Comparison of ENCODE assay signal across 13 cellular contexts in genomic region chr3:112855883-112856282, GRCh38. TPM values are rescaled to one million over a fixed set of nuclear protein-coding genes. Genes with fewer than 3 reads are reported as not detected.
DNase-seq lines count a peak whose midpoint lies in the region; ATAC-seq and TF ChIP-seq lines count a peak whose summit lies in the region.
"Had no signal": no experiment of that assay in that cellular context is flagged by ENCODE, and none has a peak within 500 bp of the region (broad histone marks: within the 10 kb centered on the region; RNA-seq: fewer than 3 reads in every experiment).

No MANE protein-coding gene starts in this region.

- CTCF ChIA-PET in CD4-positive, alpha-beta T cell (lab: Charles Lee): no interaction called here

- no peak overlapping the region for H2AFZ ChIP-seq in OCI-LY3 (ENCODE audit: low read depth, low read length)

- H3K27ac ChIP-seq in CD4-positive, alpha-beta T cell (ENCODE audit: low read depth, low read length): no peak overlapping the region
- no peak overlapping the region for H3K27ac ChIP-seq in OCI-LY3 (ENCODE audit: low read length)

- no peaks in the 10 kb centered on the region for H4K20me1 ChIP-seq in OCI-LY3 (ENCODE audit: insufficient read depth, low read length)

- H3K79me2 ChIP-seq in OCI-LY3 (ENCODE audit: low read length): no peaks in the 10 kb centered on the region

- H3K36me3 Mint-ChIP-seq in CD4-positive, alpha-beta T cell (ENCODE audit: low read depth): peaks cover 12% of the 10 kb centered on the region
- no peaks in the 10 kb centered on the region for H3K36me3 Mint-ChIP-seq in central memory CD8-positive, alpha-beta T cell (ENCODE audit: insufficient read depth)
- H3K36me3 Mint-ChIP-seq in natural killer cell treated with Interleukin-12 subunit alpha and Interleukin-12 subunit beta and Interleukin-15 and Interleukin-18, amount 100 ng/mL, for 72 hours: peaks cover 36% of the 10 kb centered on the region

- peaks cover 12% of the 10 kb centered on the region for H3K9me3 ChIP-seq in CD4-positive, alpha-beta T cell (ENCODE audit: control insufficient read depth, low read length)
- peaks cover 12% of the 10 kb centered on the region for H3K9me3 ChIP-seq in OCI-LY3 (ENCODE audit: insufficient read depth, low read length)

- H3K27ac Mint-ChIP-seq in CD4-positive, alpha-beta T cell: peak overlapping the region; percentile 45
- peak overlapping the region; percentile 68 for H3K27ac Mint-ChIP-seq in central memory CD8-positive, alpha-beta T cell (ENCODE audit: low read depth)
- peak overlapping the region; percentile 13 to 20 for H3K27ac Mint-ChIP-seq in natural killer cell treated with Interleukin-12 subunit alpha and Interleukin-12 subunit beta and Interleukin-15 and Interleukin-18, amount 100 ng/mL, for 72 hours
- H3K27ac Mint-ChIP-seq: B cell, IgD-negative memory B cell had no signal

- TF ChIP-seq CTCF in CD4-positive, alpha-beta T cell (IDR thresholded peaks at IDR 0.05): no peak
- TF ChIP-seq CTCF in OCI-LY3 (IDR thresholded peaks at IDR 0.05; ENCODE audit: low read depth, low read length): no peak

- ATAC-seq in CD4-positive, alpha-beta T cell (ENCODE audit: poor library complexity): no peak
- no peak for ATAC-seq in central memory CD8-positive, alpha-beta T cell (replicated peaks; ENCODE audit: extremely low read depth, poor library complexity, severe bottlenecking)
- ATAC-seq in natural killer cell treated with Interleukin-12 subunit alpha and Interleukin-12 subunit beta and Interleukin-15 and Interleukin-18, amount 100 ng/mL, for 72 hours: no peak

- POLR2A ChIA-PET in CD4-positive, alpha-beta T cell (lab: Charles Lee): no interaction called here

- H3K4me3 Mint-ChIP-seq in CD4-positive, alpha-beta T cell: no peak overlapping the region
- no peak overlapping the region for H3K4me3 Mint-ChIP-seq in central memory CD8-positive, alpha-beta T cell
- no peak overlapping the region for H3K4me3 Mint-ChIP-seq in natural killer cell treated with Interleukin-12 subunit alpha and Interleukin-12 subunit beta and Interleukin-15 and Interleukin-18, amount 100 ng/mL, for 72 hours
- H3K4me3 Mint-ChIP-seq: IgD-negative memory B cell had no signal

- no peaks in the 10 kb centered on the region for H3K27me3 Mint-ChIP-seq in CD4-positive, alpha-beta T cell
- H3K27me3 Mint-ChIP-seq in central memory CD8-positive, alpha-beta T cell: no peaks in the 10 kb centered on the region
- H3K27me3 Mint-ChIP-seq in natural killer cell treated with Interleukin-12 subunit alpha and Interleukin-12 subunit beta and Interleukin-15 and Interleukin-18, amount 100 ng/mL, for 72 hours: no peaks in the 10 kb centered on the region
- H3K27me3 Mint-ChIP-seq: B cell, IgD-negative memory B cell had no signal

- peaks cover 19% of the 10 kb centered on the region for H3K9me3 Mint-ChIP-seq in CD4-positive, alpha-beta T cell
- peaks cover 19% of the 10 kb centered on the region for H3K9me3 Mint-ChIP-seq in central memory CD8-positive, alpha-beta T cell
- H3K9me3 Mint-ChIP-seq in natural killer cell treated with Interleukin-12 subunit alpha and Interleukin-12 subunit beta and Interleukin-15 and Interleukin-18, amount 100 ng/mL, for 72 hours: peaks cover 28% of the 10 kb centered on the region

- DNase-seq in CD4-positive, alpha-beta T cell: no peak
- DNase-seq in central memory CD8-positive, alpha-beta T cell (ENCODE audit: low spot score in 2 of 2): no peak
- DNase-seq in natural killer cell treated with Interleukin-12 subunit alpha and Interleukin-12 subunit beta and Interleukin-15 and Interleukin-18, amount 100 ng/mL, for 72 hours (ENCODE audit: low spot score): no peak
- DNase-seq in NCI-H1417 treated with DMSO at 0.1 percent for 48 hours (lab: John Stamatoyannopoulos, UW): no peak
- DNase-seq in NCI-H1105 treated with DMSO at 0.1 percent for 48 hours (lab: John Stamatoyannopoulos, UW): no peak
- DNase-seq in DMS153 (lab: John Stamatoyannopoulos, UW): no peak
- no peak for DNase-seq in pons (ENCODE audit: low spot score)

- H3K4me3 ChIP-seq in OCI-LY3 (ENCODE audit: low read length): no peak overlapping the region
- H3K4me3 ChIP-seq: HAP-1 had no signal

- intact Hi-C loops in CD4-positive, alpha-beta T cell (cut with DNase I, micrococcal nuclease): no loop called here

- H3K27me3 ChIP-seq in CD4-positive, alpha-beta T cell (ENCODE audit: control insufficient read depth, insufficient read depth, low read length): no peaks in the 10 kb centered on the region
- no peaks in the 10 kb centered on the region for H3K27me3 ChIP-seq in OCI-LY3 (ENCODE audit: low read depth, low read length)

- H3K4me1 ChIP-seq in OCI-LY3 (ENCODE audit: low read length): peaks cover 50% of the 10 kb centered on the region

- H3K9ac ChIP-seq in OCI-LY3 (ENCODE audit: low read length): no peak overlapping the region

- peak overlapping the region; percentile 18; the same call in 1 of the 2 replicates for H3K4me2 ChIP-seq in OCI-LY3 (ENCODE audit: low read length)

- H3K36me3 ChIP-seq in OCI-LY3 (replicated peaks; ENCODE audit: low read depth, low read length): no peaks in the 10 kb centered on the region
- H3K36me3 ChIP-seq: HAP-1 had no signal

- H3K4me1 Mint-ChIP-seq in CD4-positive, alpha-beta T cell (ENCODE audit: low read depth): peaks cover 29% of the 10 kb centered on the region
- H3K4me1 Mint-ChIP-seq in central memory CD8-positive, alpha-beta T cell: peaks cover 33% of the 10 kb centered on the region
- H3K4me1 Mint-ChIP-seq in natural killer cell treated with Interleukin-12 subunit alpha and Interleukin-12 subunit beta and Interleukin-15 and Interleukin-18, amount 100 ng/mL, for 72 hours (ENCODE audit: low read depth in 2 of 2): peaks cover 27 to 35% of the 10 kb centered on the region in 2 donors

RNA-seq across cellular contexts. Expression of gene CD200R1L, which starts 9.2 kb away (rescaled TPM):
- under 1 TPM in 1 of 2 experiments, not detected in 1; 0.17 TPM for total RNA-seq in CD4-positive, alpha-beta T cell
- not detected for total RNA-seq in natural killer cell treated with Interleukin-12 subunit alpha and Interleukin-12 subunit beta and Interleukin-15 and Interleukin-18, amount 100 ng/mL, for 72 hours
- total RNA-seq: B cell, H1, HT1080 had no signal

Comparison
In these comparisons a context has a peak if more than half of its experiments do, and no peak if none do; other contexts are left out.
1. H3K27ac Mint-ChIP-seq: peak in every context shown above with its lines; median percentile 68 in central memory CD8-positive, alpha-beta T cell; 45 in CD4-positive, alpha-beta T cell; 16 in natural killer cell treated with Interleukin-12 subunit alpha and Interleukin-12 subunit beta and Interleukin-15 and Interleukin-18, amount 100 ng/mL, for 72 hours.